22 cellular contexts compared by ENCODE assay signal in genomic region chr5:107269678-107270077, GRCh38.
"Had no signal": no experiment of that assay in that cellular context is flagged by ENCODE, and none has a peak within 500 bp of the region (broad histone marks: within the 10 kb centered on the region; RNA-seq: fewer than 3 reads in every experiment).

No MANE protein-coding gene starts in this region.

- H3K27ac Mint-ChIP-seq: mesothelial cell of epicardium had no signal

- H3K4me1 ChIP-seq: esophagus squamous epithelium, gastrocnemius medialis, heart right ventricle, left lung, lower lobe of right lung had no signal

- H3K36me3 Mint-ChIP-seq: mesothelial cell of epicardium, naive B cell had no signal

- H3K27me3 ChIP-seq: dorsolateral prefrontal cortex, esophagus squamous epithelium, gastrocnemius medialis, heart right ventricle, left lung had no signal

- H3K27ac ChIP-seq: coronary artery, dorsolateral prefrontal cortex, esophagus squamous epithelium, gastrocnemius medialis, heart right ventricle, left lung, lower lobe of right lung had no signal

- H3K4me3 ChIP-seq: coronary artery, dorsolateral prefrontal cortex, esophagus squamous epithelium, gastrocnemius medialis, heart right ventricle, left lung, lower lobe of right lung, mucosa of descending colon had no signal

- H3K9me3 ChIP-seq: esophagus squamous epithelium, gastrocnemius medialis, heart right ventricle, left lung, lower lobe of right lung, mucosa of descending colon had no signal

- H3K9me3 Mint-ChIP-seq: mesothelial cell of epicardium had no signal

- H3K4me1 Mint-ChIP-seq: naive B cell had no signal

- DNase-seq: dermis blood vessel endothelial cell; dorsolateral prefrontal cortex; effector CD4-positive, alpha-beta T cell; effector memory CD4-positive, alpha-beta T cell; esophagus squamous epithelium; foreskin fibroblast; foreskin melanocyte; gastrocnemius medialis; glutamatergic neuron; head of caudate nucleus; heart right ventricle; hippocampal formation; left cardiac atrium; left ventricle myocardium superior; lower lobe of right lung; mesenchymal stem cell; mucosa of descending colon; naive B cell had no signal

- H3K4me3 Mint-ChIP-seq: mesothelial cell of epicardium, naive B cell had no signal

- ATAC-seq: esophagus mucosa, gastrocnemius medialis, heart right ventricle, left cardiac atrium, left lung, left ventricle myocardium superior, lower lobe of right lung, mucosa of descending colon had no signal

- H3K36me3 ChIP-seq: esophagus squamous epithelium, gastrocnemius medialis, heart right ventricle, left lung, lower lobe of right lung had no signal
